Comparison of ENCODE assay signal across 10 cellular contexts in genomic region chr20:57472474-57472873, GRCh38. TPM values are rescaled to one million over a fixed set of nuclear protein-coding genes. Genes with fewer than 3 reads are reported as not detected.
DNase-seq lines count a peak whose midpoint lies in the region; ATAC-seq, FAIRE-seq and TF ChIP-seq lines count a peak whose summit lies in the region.
"Not testable (repeated sequence)": the region's sequence is repeated elsewhere in the genome, so short reads cannot be mapped to it uniquely, and the experiment has no call there.
"Had no signal": no experiment of that assay in that cellular context is flagged by ENCODE, and none has a peak within 500 bp of the region (broad histone marks: within the 10 kb centered on the region; RNA-seq: fewer than 3 reads in every experiment).

No MANE protein-coding gene starts in this region.

- POLR2A ChIA-PET in OCI-LY7 (lab: Charles Lee): interaction anchor here (0.6 to 7.1 kb wide), 10 partner anchors 8 to 82 kb away, joined by 3 to 92 read pairs (median 10); partner anchors contain the start of gene RBM38

- not testable (repeated sequence) for H3K79me2 ChIP-seq in OCI-LY7 (ENCODE audit: insufficient read depth, low read depth, low read length)

- H3K9me3 ChIP-seq in BLaER1 treated with 17β-estradiol and CSF1 and Interleukin-3, amounts not matched to agents 10 nM and 100 nM (replicated peaks in 1 of 11); OCI-LY7 (ENCODE audit: low read length); cardiac muscle cell (ENCODE audit: low read depth); lower lobe of right lung: not testable (repeated sequence)

- peak overlapping the region; percentile 83 to 99 (median 96) for H3K4me2 ChIP-seq in BLaER1 treated with 17β-estradiol and CSF1 and Interleukin-3, amounts not matched to agents 10 nM and 100 nM
- H3K4me2 ChIP-seq in OCI-LY7 (ENCODE audit: low read length): peak overlapping the region; percentile 98

- CTCF ChIA-PET in OCI-LY7 (lab: Charles Lee; ENCODE audit: unreplicated experiment): interaction anchor here (0.7 to 2.3 kb wide), 4 partner anchors 21 to 80 kb away, joined by 3 to 7 read pairs (median 5); no protein-coding TSS in a partner anchor

- H3K36me3 ChIP-seq in BLaER1 treated with 17β-estradiol and CSF1 and Interleukin-3, amounts not matched to agents 10 nM and 100 nM; OCI-LY7 (ENCODE audit: insufficient read depth, low read length); cardiac muscle cell; lower lobe of right lung: not testable (repeated sequence)

- not testable (repeated sequence) for H3K27me3 Mint-ChIP-seq in activated T-helper 1 cell treated with anti-CD3 and anti-CD28 coated beads, Interleukin-12 subunit alpha, Interleukin-12 subunit beta, Interleukin-2, Interleukin-4 antibody, amounts not matched to agents 30 ng/mL and 10 ng/mL and 1 ng/mL, durations not matched to agents 14 hours and 24 hours and 36 hours (ENCODE audit: insufficient read depth); natural killer cell treated with Interleukin-12 subunit alpha and Interleukin-12 subunit beta and Interleukin-15 and Interleukin-18, amount 100 ng/mL, for 72 hours

- BruUV-seq in OCI-LY7 (replicated peaks; lab: Mats Ljungman, UMichigan): not testable (repeated sequence)

- intact Hi-C loops in OCI-LY7 (cut with micrococcal nuclease; ENCODE audit: unreplicated experiment); activated T-helper 1 cell treated with anti-CD3 and anti-CD28 coated beads, Interleukin-12 subunit alpha, Interleukin-12 subunit beta, Interleukin-2, Interleukin-4 antibody, amounts not matched to agents 30 ng/mL and 10 ng/mL and 1 ng/mL, durations not matched to agents 14 hours and 24 hours and 36 hours (cut with micrococcal nuclease); lower lobe of right lung (cut with DNase I): not testable (repeated sequence)

- H3K9me3 Mint-ChIP-seq in activated T-helper 1 cell treated with anti-CD3 and anti-CD28 coated beads, Interleukin-12 subunit alpha, Interleukin-12 subunit beta, Interleukin-2, Interleukin-4 antibody, amounts not matched to agents 30 ng/mL and 10 ng/mL and 1 ng/mL, durations not matched to agents 14 hours and 24 hours and 36 hours; natural killer cell treated with Interleukin-12 subunit alpha and Interleukin-12 subunit beta and Interleukin-15 and Interleukin-18, amount 100 ng/mL, for 72 hours; stimulated activated effector memory CD8-positive, alpha-beta T cell treated with anti-CD3 and anti-CD28 coated beads, Interleukin-12 subunit alpha, Interleukin-12 subunit beta, amount 100 ng/mL, for 72 hours: not testable (repeated sequence)

- H3K9me2 ChIP-seq in OCI-LY7 (ENCODE audit: insufficient read depth, low read length): not testable (repeated sequence)

- FAIRE-seq in HTR-8/SVneo (lab: Jason Lieb, UNC): peak; percentile 72

- not testable (repeated sequence) for H4K20me1 ChIP-seq in BLaER1 treated with 17β-estradiol and CSF1 and Interleukin-3, amounts not matched to agents 10 nM and 100 nM; OCI-LY7 (ENCODE audit: insufficient read depth, low read length)

- peaks cover 99 to 100% (median 100%) of the 10 kb centered on the region in 10 experiments for H3K4me1 ChIP-seq in BLaER1 treated with 17β-estradiol and CSF1 and Interleukin-3, amounts not matched to agents 10 nM and 100 nM
- peaks cover 99% of the 10 kb centered on the region for H3K4me1 ChIP-seq in OCI-LY7 (ENCODE audit: insufficient read depth, low read length, poor library complexity, severe bottlenecking)
- H3K4me1 ChIP-seq in cardiac muscle cell (ENCODE audit: low read depth): peaks cover 66% of the 10 kb centered on the region
- not testable (repeated sequence) for H3K4me1 ChIP-seq in lower lobe of right lung

- H3K27ac Mint-ChIP-seq in activated T-helper 1 cell treated with anti-CD3 and anti-CD28 coated beads, Interleukin-12 subunit alpha, Interleukin-12 subunit beta, Interleukin-2, Interleukin-4 antibody, amounts not matched to agents 30 ng/mL and 10 ng/mL and 1 ng/mL, durations not matched to agents 14 hours and 24 hours and 36 hours: peak overlapping the region; percentile 31
- H3K27ac Mint-ChIP-seq in natural killer cell treated with Interleukin-12 subunit alpha and Interleukin-12 subunit beta and Interleukin-15 and Interleukin-18, amount 100 ng/mL, for 72 hours: peak overlapping the region; percentile 60 to 82
- peak overlapping the region; percentile 46 for H3K27ac Mint-ChIP-seq in stimulated activated effector memory CD8-positive, alpha-beta T cell treated with anti-CD3 and anti-CD28 coated beads, Interleukin-12 subunit alpha, Interleukin-12 subunit beta, amount 100 ng/mL, for 72 hours

- H3K36me3 Mint-ChIP-seq in activated T-helper 1 cell treated with anti-CD3 and anti-CD28 coated beads, Interleukin-12 subunit alpha, Interleukin-12 subunit beta, Interleukin-2, Interleukin-4 antibody, amounts not matched to agents 30 ng/mL and 10 ng/mL and 1 ng/mL, durations not matched to agents 14 hours and 24 hours and 36 hours (ENCODE audit: low read depth); natural killer cell treated with Interleukin-12 subunit alpha and Interleukin-12 subunit beta and Interleukin-15 and Interleukin-18, amount 100 ng/mL, for 72 hours; stimulated activated effector memory CD8-positive, alpha-beta T cell treated with anti-CD3 and anti-CD28 coated beads, Interleukin-12 subunit alpha, Interleukin-12 subunit beta, amount 100 ng/mL, for 72 hours: not testable (repeated sequence)

- H2AFZ ChIP-seq in OCI-LY7 (ENCODE audit: low read length): not testable (repeated sequence)

- not testable (repeated sequence) for DNase-seq in HTR-8/SVneo (ENCODE audit: insufficient read length, low spot score); OCI-LY7 (ENCODE audit: low spot score); activated T-helper 1 cell treated with anti-CD3 and anti-CD28 coated beads, Interleukin-12 subunit alpha, Interleukin-12 subunit beta, Interleukin-2, Interleukin-4 antibody, amounts not matched to agents 30 ng/mL and 10 ng/mL and 1 ng/mL, durations not matched to agents 14 hours and 24 hours and 36 hours (ENCODE audit: low spot score); cardiac muscle cell (ENCODE audit: low read depth in 1 of 2, low spot score in 1 of 2); natural killer cell treated with Interleukin-12 subunit alpha and Interleukin-12 subunit beta and Interleukin-15 and Interleukin-18, amount 100 ng/mL, for 72 hours (ENCODE audit: low spot score); stimulated activated effector memory CD8-positive, alpha-beta T cell treated with anti-CD3 and anti-CD28 coated beads, Interleukin-12 subunit alpha, Interleukin-12 subunit beta, amount 100 ng/mL, for 72 hours (ENCODE audit: low spot score in 2 of 2)
- DNase-seq in lower lobe of right lung: peak; percentile 2

- H3K4me1 Mint-ChIP-seq in activated T-helper 1 cell treated with anti-CD3 and anti-CD28 coated beads, Interleukin-12 subunit alpha, Interleukin-12 subunit beta, Interleukin-2, Interleukin-4 antibody, amounts not matched to agents 30 ng/mL and 10 ng/mL and 1 ng/mL, durations not matched to agents 14 hours and 24 hours and 36 hours (ENCODE audit: low read depth): not testable (repeated sequence)
- peaks cover 20 to 33% of the 10 kb centered on the region in 2 donors for H3K4me1 Mint-ChIP-seq in natural killer cell treated with Interleukin-12 subunit alpha and Interleukin-12 subunit beta and Interleukin-15 and Interleukin-18, amount 100 ng/mL, for 72 hours (ENCODE audit: low read depth in 2 of 2)
- peaks cover 11% of the 10 kb centered on the region for H3K4me1 Mint-ChIP-seq in stimulated activated effector memory CD8-positive, alpha-beta T cell treated with anti-CD3 and anti-CD28 coated beads, Interleukin-12 subunit alpha, Interleukin-12 subunit beta, amount 100 ng/mL, for 72 hours

- not testable (repeated sequence) for H3K27me3 ChIP-seq in BLaER1 treated with 17β-estradiol and CSF1 and Interleukin-3, amounts not matched to agents 10 nM and 100 nM; cardiac muscle cell; lower lobe of right lung (ENCODE audit: low read depth)

- ATAC-seq in lower lobe of right lung; natural killer cell treated with Interleukin-12 subunit alpha and Interleukin-12 subunit beta and Interleukin-15 and Interleukin-18, amount 100 ng/mL, for 72 hours; stimulated activated effector memory CD8-positive, alpha-beta T cell treated with anti-CD3 and anti-CD28 coated beads, Interleukin-12 subunit alpha, Interleukin-12 subunit beta, amount 100 ng/mL, for 72 hours: not testable (repeated sequence)

- H3K9ac ChIP-seq in BLaER1 treated with 17β-estradiol and CSF1 and Interleukin-3, amounts not matched to agents 10 nM and 100 nM: peak overlapping the region in 9 of 11 experiments; percentile 72 to 88 (median 81); a peak in 17 of 22 replicates

- TF ChIP-seq CTCF in OCI-LY7 (conservative IDR thresholded peaks at IDR 0.05; ENCODE audit: low read length); cardiac muscle cell (IDR thresholded peaks at IDR 0.05; ENCODE audit: low read depth, low read length); lower lobe of right lung (IDR thresholded peaks at IDR 0.05): not testable (repeated sequence)

- not testable (repeated sequence) for H3K4me3 Mint-ChIP-seq in activated T-helper 1 cell treated with anti-CD3 and anti-CD28 coated beads, Interleukin-12 subunit alpha, Interleukin-12 subunit beta, Interleukin-2, Interleukin-4 antibody, amounts not matched to agents 30 ng/mL and 10 ng/mL and 1 ng/mL, durations not matched to agents 14 hours and 24 hours and 36 hours; natural killer cell treated with Interleukin-12 subunit alpha and Interleukin-12 subunit beta and Interleukin-15 and Interleukin-18, amount 100 ng/mL, for 72 hours; stimulated activated effector memory CD8-positive, alpha-beta T cell treated with anti-CD3 and anti-CD28 coated beads, Interleukin-12 subunit alpha, Interleukin-12 subunit beta, amount 100 ng/mL, for 72 hours

- peak overlapping the region in 2 of 10 experiments; percentile 5 to 60; a peak in 1 of 20 replicates for H3K4me3 ChIP-seq in BLaER1 treated with 17β-estradiol and CSF1 and Interleukin-3, amounts not matched to agents 10 nM and 100 nM
- not testable (repeated sequence) for H3K4me3 ChIP-seq in OCI-LY7 (ENCODE audit: low read depth, low read length, poor library complexity, severe bottlenecking); cardiac muscle cell; lower lobe of right lung

- peak overlapping the region; percentile 58 to 99 (median 97); a peak in 21 of 22 replicates for H3K27ac ChIP-seq in BLaER1 treated with 17β-estradiol and CSF1 and Interleukin-3, amounts not matched to agents 10 nM and 100 nM
- peak overlapping the region; percentile 99 for H3K27ac ChIP-seq in OCI-LY7 (ENCODE audit: low read depth, low read length, poor library complexity, severe bottlenecking)
- H3K27ac ChIP-seq in cardiac muscle cell: peak overlapping the region; percentile 99
- H3K27ac ChIP-seq in lower lobe of right lung: not testable (repeated sequence)

RNA-seq across cellular contexts. Expression of gene CTCFL, which starts 52.5 kb away (rescaled TPM):
- total RNA-seq in OCI-LY7 (2014; rRNA removed; shearing (Covaris generic)): 0.63 TPM in 1 of 2 replicates, not detected in the other
- not detected in 2 replicates for total RNA-seq in OCI-LY7 (2022)
- total RNA-seq in activated T-helper 1 cell treated with anti-CD3 and anti-CD28 coated beads, Interleukin-12 subunit alpha, Interleukin-12 subunit beta, Interleukin-2, Interleukin-4 antibody, amounts not matched to agents 30 ng/mL and 10 ng/mL and 1 ng/mL, durations not matched to agents 14 hours and 24 hours and 36 hours: not detected in 2 replicates
- total RNA-seq in cardiac muscle cell: 0.09 TPM in 1 of 2 replicates, not detected in the other
- polyA plus RNA-seq in cardiac muscle cell: 0.09 TPM in 1 of 2 replicates, not detected in the other
- total RNA-seq in lower lobe of right lung: not detected
- not detected for total RNA-seq in natural killer cell treated with Interleukin-12 subunit alpha and Interleukin-12 subunit beta and Interleukin-15 and Interleukin-18, amount 100 ng/mL, for 72 hours
- total RNA-seq: CD4-positive, alpha-beta memory T cell; HT1080 had no signal
- polyA plus RNA-seq: CD4-positive, alpha-beta memory T cell had no signal
